In the genomic region with DNA sequence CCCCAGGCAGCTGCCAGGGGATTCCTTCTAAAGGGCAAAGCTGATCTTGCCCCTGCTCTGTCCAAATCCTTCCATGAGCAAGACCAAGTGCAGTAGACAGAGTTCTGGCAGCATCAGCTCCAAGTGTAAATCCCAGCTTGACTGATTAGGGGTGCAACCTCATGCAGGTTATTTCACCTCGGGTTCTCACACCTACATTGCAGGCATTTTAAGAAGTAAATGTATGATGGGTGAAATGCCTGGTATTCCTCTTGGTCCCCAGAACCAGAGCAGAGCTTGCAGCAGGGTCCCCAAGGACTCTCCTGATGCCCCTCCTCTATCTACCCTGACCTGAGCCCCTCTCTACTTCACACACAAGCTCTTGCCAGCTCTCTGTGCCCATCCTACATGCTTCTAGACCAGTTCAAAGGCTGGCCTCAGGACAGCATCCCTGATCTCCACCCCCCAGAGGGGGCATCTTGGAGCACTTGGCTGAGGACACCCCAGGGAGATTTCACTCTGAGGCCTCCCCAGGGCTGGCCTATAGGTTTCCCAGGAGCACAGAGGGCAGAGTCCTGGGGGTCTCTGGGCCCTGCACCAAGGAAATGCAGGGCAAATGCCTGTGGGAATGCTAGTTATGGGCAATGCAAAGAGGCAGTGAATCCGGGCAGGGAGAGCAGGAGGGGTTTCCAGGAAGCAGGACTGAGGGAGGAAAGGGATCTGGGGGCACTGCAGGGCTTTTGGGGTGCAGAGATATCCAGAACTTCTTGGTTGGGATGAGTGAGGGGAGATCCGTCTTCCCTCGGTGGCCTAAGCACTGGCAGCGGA, we compare ENCODE assay signal across 8 cellular contexts. TPM values are rescaled to one million over a fixed set of nuclear protein-coding genes. Genes with fewer than 3 reads are reported as not detected.
DNase-seq lines count a peak whose midpoint lies in the region; ATAC-seq and TF ChIP-seq lines count a peak whose summit lies in the region.

No MANE protein-coding gene starts in this region.

- H3K9me3 Mint-ChIP-seq in IgD-negative memory B cell (no peaks in the 10 kb centered on the region), nephron (no peaks in the 10 kb centered on the region)

- H3K27ac Mint-ChIP-seq in IgD-negative memory B cell (peak overlapping the region; percentile 43 to 85 (median 63)), nephron (peak overlapping the region in 1 of 3 experiments; percentile 60)

- H3K4me3 Mint-ChIP-seq in IgD-negative memory B cell: peak overlapping the region; percentile 81 to 92 (median 86)
- H3K4me3 Mint-ChIP-seq in nephron: peak overlapping the region; percentile 84 to 92 (median 87)

- POLR2A ChIA-PET in AG04450 (lab: Yijun Ruan, JAX): no interaction called here

- DNase-seq in AG04450 (ENCODE audit: low read depth, low spot score): no peak
- no peak for DNase-seq in germinal center (ENCODE audit: low spot score)
- no peak for DNase-seq in anterior cingulate cortex (lab: John Stamatoyannopoulos, UW)
- no peak for DNase-seq in NCI-H526 treated with DMSO at 0.1 percent for 48 hours (lab: John Stamatoyannopoulos, UW)

- peaks cover 3% of the 10 kb centered on the region; the same call in 1 of the 2 replicates for H3K9me3 ChIP-seq in AG04450 (ENCODE audit: control insufficient read depth, insufficient read depth, low read length)

- CTCF ChIA-PET in AG04450 (lab: Charles Lee): interaction anchor here (0.7 to 1.5 kb wide), 3 partner anchors 12 to 119 kb away, joined by 3 to 6 read pairs (median 5); no protein-coding TSS in a partner anchor

- no peak for ATAC-seq in GM21786 (IDR thresholded peaks at IDR 0.05; ENCODE audit: unreplicated experiment)

- H3K36me3 Mint-ChIP-seq in IgD-negative memory B cell (no peaks in the 10 kb centered on the region), nephron (ENCODE audit: low read depth) (no peaks in the 10 kb centered on the region)

- peaks cover 34% of the 10 kb centered on the region for H3K27me3 ChIP-seq in AG04450 (ENCODE audit: control insufficient read depth, insufficient read depth, low read length)

- H3K27ac ChIP-seq in AG04450 (ENCODE audit: low read depth, low read length) (no peak overlapping the region), cingulate gyrus (ENCODE audit: low read depth, low read length) (peak overlapping the region; percentile 60)

- H3K4me3 ChIP-seq in AG04450 (ENCODE audit: low read depth, low read length): peak overlapping the region; percentile 82

- no peak for TF ChIP-seq CTCF in AG04450 (IDR thresholded peaks at IDR 0.05; ENCODE audit: low read depth, low read length)
- no peak for TF ChIP-seq CTCF in nephron (IDR thresholded peaks at IDR 0.05; ENCODE audit: unreplicated experiment in 3 of 3)

- H3K27me3 Mint-ChIP-seq in IgD-negative memory B cell (peaks cover 37% of the 10 kb centered on the region), nephron (ENCODE audit: low read depth) (peaks cover 52% of the 10 kb centered on the region)

- H3K4me1 Mint-ChIP-seq in IgD-negative memory B cell (peaks cover 6 to 11% (median 6%) of the 10 kb centered on the region in 3 donors), nephron (peaks cover 14% of the 10 kb centered on the region)

RNA-seq across cellular contexts. Expression of gene LZTS3, which starts 1.0 kb away (rescaled TPM):
- polyA plus RNA-seq in AG04450 (2011; rRNA removed) (2.0 and 3.1 TPM in 2 replicates), IgD-negative memory B cell (0.45 TPM)
- 2.5 and 2.9 TPM in 2 replicates for polyA minus RNA-seq in AG04450 (2011; rRNA and poly(A)+ RNA removed)

RNA-seq across cellular contexts. Expression of gene FASTKD5, which starts 12.7 kb away (rescaled TPM):
- polyA plus RNA-seq in AG04450 (2011; rRNA removed): 16.2 and 20.0 TPM in 2 replicates
- polyA minus RNA-seq in AG04450 (2011; rRNA and poly(A)+ RNA removed): 18.2 and 23.7 TPM in 2 replicates
- polyA plus RNA-seq in IgD-negative memory B cell: 13.6 TPM

RNA-seq across cellular contexts. Expression of gene UBOX5, which starts 12.7 kb away (rescaled TPM):
- polyA plus RNA-seq in AG04450 (2011; rRNA removed) (3.1 and 3.7 TPM in 2 replicates), IgD-negative memory B cell (6.9 TPM)
- 4.7 and 6.4 TPM in 2 replicates for polyA minus RNA-seq in AG04450 (2011; rRNA and poly(A)+ RNA removed)

RNA-seq across cellular contexts. Expression of gene DDRGK1, which starts 32.2 kb away (rescaled TPM):
- polyA plus RNA-seq in AG04450 (2011; rRNA removed): 22.8 and 24.7 TPM in 2 replicates
- 13.5 and 14.5 TPM in 2 replicates for polyA minus RNA-seq in AG04450 (2011; rRNA and poly(A)+ RNA removed)
- 52.1 TPM for polyA plus RNA-seq in IgD-negative memory B cell

RNA-seq across cellular contexts. Expression of gene ITPA, which starts 37.0 kb away (rescaled TPM):
- 25.2 and 29.8 TPM in 2 replicates for polyA plus RNA-seq in AG04450 (2011; rRNA removed)
- polyA minus RNA-seq in AG04450 (2011; rRNA and poly(A)+ RNA removed): 8.0 and 12.4 TPM in 2 replicates
- polyA plus RNA-seq in IgD-negative memory B cell: 49.3 TPM
